In genomic region chr1:173824315-173825081, GRCh38 we compare ENCODE assay signal across 8 cellular contexts. TPM values are rescaled to one million over a fixed set of nuclear protein-coding genes. Genes with fewer than 3 reads are reported as not detected.
DNase-seq lines count a peak whose midpoint lies in the region; ATAC-seq, FAIRE-seq and TF ChIP-seq lines count a peak whose summit lies in the region.

A gene with protein sequence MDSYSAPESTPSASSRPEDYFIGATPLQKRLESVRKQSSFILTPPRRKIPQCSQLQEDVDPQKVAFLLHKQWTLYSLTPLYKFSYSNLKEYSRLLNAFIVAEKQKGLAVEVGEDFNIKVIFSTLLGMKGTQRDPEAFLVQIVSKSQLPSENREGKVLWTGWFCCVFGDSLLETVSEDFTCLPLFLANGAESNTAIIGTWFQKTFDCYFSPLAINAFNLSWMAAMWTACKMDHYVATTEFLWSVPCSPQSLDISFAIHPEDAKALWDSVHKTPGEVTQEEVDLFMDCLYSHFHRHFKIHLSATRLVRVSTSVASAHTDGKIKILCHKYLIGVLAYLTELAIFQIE (minus strand): TSS chr1:173824883. CDS start chr1:173811299, 13,584 bp downstream.
TSS of gene DARS2 (plus strand) at chr1:173824673. CDS start at chr1:173825230, 557 bp downstream.

- dilution Hi-C loops in keratinocyte (cut with MboI; ENCODE audit: extremely low pct_ligation_motif_present, low sequenced_read_pairs) = no loop called here

- peak within 1 kb of the TSS; percentile 97 for H3K4me2 ChIP-seq in keratinocyte (ENCODE audit: control insufficient read depth, extremely low read depth, insufficient read depth, low read depth, low read length)

- H3K79me2 ChIP-seq in keratinocyte (ENCODE audit: control insufficient read depth, insufficient read depth, low read length) = peaks cover 44% of the 10 kb centered on the region

- peaks cover 3% of the 10 kb centered on the region for H3K9me1 ChIP-seq in keratinocyte (ENCODE audit: control insufficient read depth, extremely low read depth, insufficient read depth, low read length)

- H3K9me3 ChIP-seq in keratinocyte (ENCODE audit: control insufficient read depth, low read depth, low read length) = no peaks in the 10 kb centered on the region

- H3K9ac ChIP-seq in keratinocyte (ENCODE audit: control insufficient read depth, extremely low read depth, insufficient read depth, low read length) = peak within 1 kb of the TSS; percentile 97

- DNase-seq in AG20443 (ENCODE audit: low spot score) = peak; percentile 94
- peak; percentile 97 for DNase-seq in NCI-H510A (lab: John Stamatoyannopoulos, UW)
- peak; percentile 84 for DNase-seq in activated CD4-positive, alpha-beta T cell treated with anti-CD3 and anti-CD28 coated beads for 1 hour
- DNase-seq in cerebellum (ENCODE audit: low spot score) = peak; percentile 93
- DNase-seq in keratinocyte (ENCODE audit: low read depth, low spot score) = peak; percentile 45
- peak; percentile 70 to 77 for DNase-seq in stimulated activated CD4-positive, alpha-beta T cell treated with anti-CD3 and anti-CD28 coated beads, Interleukin-15, amount 100 ng/mL, for 1 hour (ENCODE audit: low read depth in 1 of 2, low spot score in 1 of 2)

- peak within 1 kb of the TSS; percentile 75 to 93 (median 79) for H3K4me3 ChIP-seq in keratinocyte (ENCODE audit: control insufficient read depth in 2 of 3, extremely low read depth in 1 of 3, insufficient read depth in 2 of 3, low read depth in 1 of 3, low read length in 3 of 3)

- peak within 1 kb of the TSS; percentile 97 for H2AFZ ChIP-seq in keratinocyte (ENCODE audit: control insufficient read depth, low read length)

- no peaks in the 10 kb centered on the region for H3K27me3 ChIP-seq in keratinocyte (ENCODE audit: control insufficient read depth, extremely low read depth, insufficient read depth, low read length)

- H3K27ac ChIP-seq in keratinocyte (ENCODE audit: control insufficient read depth, insufficient read depth, low read length) = peak within 1 kb of the TSS; percentile 97

- H3K36me3 ChIP-seq in keratinocyte (ENCODE audit: control insufficient read depth in 2 of 2, extremely low read depth in 1 of 2, insufficient read depth in 2 of 2, low read length in 2 of 2) = peaks cover 0 to 8% of the 10 kb centered on the region in 2 experiments

- peak; percentile 68 for FAIRE-seq in keratinocyte (lab: Jason Lieb, UNC)

- no peaks in the 10 kb centered on the region for H4K20me1 ChIP-seq in keratinocyte (ENCODE audit: control insufficient read depth, extremely low read depth, insufficient read depth, low read length)

- ATAC-seq in HG03432 (IDR thresholded peaks at IDR 0.05; ENCODE audit: unreplicated experiment) = peak; percentile 88

- TF ChIP-seq POLR2A in GM19099 (IDR thresholded peaks at IDR 0.05; ENCODE audit: extremely low read depth, insufficient read length, low read depth) = peak; percentile 70

- H3K4me1 ChIP-seq in keratinocyte (ENCODE audit: control insufficient read depth, extremely low read depth, insufficient read depth, low read length) = peaks cover 10% of the 10 kb centered on the region

- peak in 1 of 3 experiments; percentile 25 for TF ChIP-seq CTCF in keratinocyte (optimal IDR thresholded peaks at IDR 0.05 in 1 of 3, IDR thresholded peaks at IDR 0.05 in 1 of 3, conservative IDR thresholded peaks at IDR 0.05 in 1 of 3; ENCODE audit: extremely low read depth in 1 of 3, insufficient read depth in 2 of 3, low read length in 3 of 3)

RNA-seq across cellular contexts. Expression of the first gene that starts in this region (rescaled TPM):
- total RNA-seq in cerebellum = 16.2 TPM
- polyA plus RNA-seq in keratinocyte = 4.9 to 9.4 TPM (median 7.6 TPM) in 3 replicates
- 3.0 TPM for polyA plus RNA-seq in keratinocyte (2011; ENCODE audit: low read depth)
- 2.7 and 7.4 TPM in 2 replicates for polyA plus RNA-seq in keratinocyte (2011; cell fraction: cytosol; rRNA removed)
- 6.0 and 6.3 TPM in 2 replicates for polyA plus RNA-seq in keratinocyte (2011; cell fraction: nucleus; rRNA removed)
- 3.2 and 5.6 TPM in 2 replicates for polyA plus RNA-seq in keratinocyte (2012; ENCODE audit: low replicate concordance)
- polyA minus RNA-seq in keratinocyte = 1.5 to 13.9 TPM (median 3.6 TPM) in 3 replicates
- polyA minus RNA-seq in keratinocyte (2011; cell fraction: cytosol; rRNA and poly(A)+ RNA removed) = 3.8 TPM
- 3.5 and 5.3 TPM in 2 replicates for polyA minus RNA-seq in keratinocyte (2011; cell fraction: nucleus; rRNA and poly(A)+ RNA removed)

RNA-seq across cellular contexts. Expression of gene DARS2, which starts in this region (rescaled TPM):
- total RNA-seq in cerebellum = 12.2 TPM
- 27.6 to 36.4 TPM (median 33.4 TPM) in 3 replicates for polyA plus RNA-seq in keratinocyte
- polyA plus RNA-seq in keratinocyte (2011; ENCODE audit: low read depth) = 5.3 TPM
- 22.3 and 35.9 TPM in 2 replicates for polyA plus RNA-seq in keratinocyte (2011; cell fraction: cytosol; rRNA removed)
- 50.3 and 56.6 TPM in 2 replicates for polyA plus RNA-seq in keratinocyte (2011; cell fraction: nucleus; rRNA removed)
- 9.3 and 21.8 TPM in 2 replicates for polyA plus RNA-seq in keratinocyte (2012; ENCODE audit: low replicate concordance)
- polyA minus RNA-seq in keratinocyte = 19.2 to 39.2 TPM (median 36.3 TPM) in 3 replicates
- 24.0 TPM for polyA minus RNA-seq in keratinocyte (2011; cell fraction: cytosol; rRNA and poly(A)+ RNA removed)
- polyA minus RNA-seq in keratinocyte (2011; cell fraction: nucleus; rRNA and poly(A)+ RNA removed) = 27.5 and 48.5 TPM in 2 replicates

Comparison
In these comparisons a context has a peak if more than half of its experiments do, and no peak if none do; other contexts are left out.
1. Peak in every context shown above with its lines: DNase-seq, ATAC-seq, H3K4me3 ChIP-seq and H3K27ac ChIP-seq.
2. DNase-seq: peak in every context shown above with its lines; median percentile 97 in NCI-H510A; 94 in AG20443; 93 in cerebellum; 84 in activated CD4-positive, alpha-beta T cell treated with anti-CD3 and anti-CD28 coated beads for 1 hour; 74 in stimulated activated CD4-positive, alpha-beta T cell treated with anti-CD3 and anti-CD28 coated beads, Interleukin-15, amount 100 ng/mL, for 1 hour; 45 in keratinocyte.